In the genomic region with DNA sequence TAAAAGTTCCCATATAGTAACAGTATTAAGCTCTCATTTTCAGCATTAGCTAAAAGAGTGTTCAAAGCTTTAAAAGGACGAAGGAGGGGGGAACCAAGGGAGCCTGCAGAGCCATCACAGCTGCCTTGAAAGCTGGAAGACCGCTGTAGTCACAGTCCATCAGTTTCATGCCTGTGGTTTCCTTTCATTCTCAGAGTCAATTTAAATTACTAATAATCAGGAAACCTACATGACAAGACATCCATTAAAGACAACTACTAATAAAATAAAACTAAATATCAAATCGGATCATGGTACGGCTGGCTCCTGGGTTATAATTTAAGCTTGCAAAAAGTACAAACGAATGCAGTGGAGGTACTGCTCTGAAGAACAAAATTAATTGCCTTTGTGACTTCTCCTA, we compare ENCODE assay signal across 25 cellular contexts.
DNase-seq lines count a peak whose midpoint lies in the region; ATAC-seq, FAIRE-seq and TF ChIP-seq lines count a peak whose summit lies in the region.
"Had no signal": no experiment of that assay in that cellular context is flagged by ENCODE, and none has a peak within 500 bp of the region (broad histone marks: within the 10 kb centered on the region; RNA-seq: fewer than 3 reads in every experiment).

No MANE protein-coding gene starts in this region.

- RAD21 ChIA-PET in GM12878 (lab: Charles Lee; ENCODE audit: unreplicated experiment): interaction anchor here (1.1 to 2.9 kb wide), 7 partner anchors 18 to 324 kb away, joined by 3 to 16 read pairs (median 8); no protein-coding TSS in a partner anchor

- no peak for TF ChIP-seq POLR2A in GM12878 (IDR thresholded peaks at IDR 0.05; ENCODE audit: low read depth, low read length)

- peaks cover 4 to 8% of the 10 kb centered on the region in 2 donors for H3K9me3 Mint-ChIP-seq in stimulated activated naive B cell treated with anti-CD40 and anti-IgM and Interleukin-4, amounts not matched to agents 10 μg/mL and 1 μg/mL and 100 μg/mL, for 72 hours

- H3K4me1 ChIP-seq in GM12878 (ENCODE audit: control insufficient read depth, insufficient read depth, low read length): peaks cover 22% of the 10 kb centered on the region
- H3K4me1 ChIP-seq: Peyer's patch, SJSA1, suprapubic skin had no signal

- peaks cover 8 to 24% of the 10 kb centered on the region in 2 donors for H3K36me3 Mint-ChIP-seq in stimulated activated naive B cell treated with anti-CD40 and anti-IgM and Interleukin-4, amounts not matched to agents 10 μg/mL and 1 μg/mL and 100 μg/mL, for 72 hours

- POLR2A ChIA-PET in GM12878 (lab: Charles Lee): interaction anchor here (1.0 to 1.6 kb wide), 4 partner anchors 16 to 78 kb away, joined by 3 to 5 read pairs (median 4); no protein-coding TSS in a partner anchor

- in situ Hi-C loops in GM12878 (cut with MboI): no loop called here

- no peaks in the 10 kb centered on the region for H3K27me3 Mint-ChIP-seq in stimulated activated naive B cell treated with anti-CD40 and anti-IgM and Interleukin-4, amounts not matched to agents 10 μg/mL and 1 μg/mL and 100 μg/mL, for 72 hours

- TF ChIP-seq CTCF in GM12878 (IDR thresholded peaks at IDR 0.05 in 2 of 3, conservative IDR thresholded peaks at IDR 0.05 in 1 of 3; ENCODE audit: control insufficient read depth in 2 of 3, extremely low read depth in 1 of 3, insufficient read depth in 1 of 3, low read depth in 3 of 3, low read length in 3 of 3): no peak

- H3K4me3 ChIP-seq in GM12878: no peak overlapping the region
- H3K4me3 ChIP-seq: left ventricle myocardium inferior, mucosa of descending colon, Peyer's patch, SJSA1, suprapubic skin had no signal

- H3K9ac ChIP-seq in GM12878 (ENCODE audit: control insufficient read depth, insufficient read depth, low read length): no peak overlapping the region

- no peak overlapping the region for H3K4me3 Mint-ChIP-seq in stimulated activated naive B cell treated with anti-CD40 and anti-IgM and Interleukin-4, amounts not matched to agents 10 μg/mL and 1 μg/mL and 100 μg/mL, for 72 hours
- H3K4me3 Mint-ChIP-seq: activated T-cell treated with anti-CD3 and anti-CD28 coated beads, Interleukin-2, amount 50 U/mL, for 72 hours; CD8-positive, alpha-beta T cell; T-helper 1 cell treated with Interleukin-12 subunit alpha and Interleukin-12 subunit beta and Interleukin-4 antibody, amounts not matched to agents 30 μg/mL and 1 μg/mL, for 36 hours had no signal

- no peak for FAIRE-seq in GM12878 (lab: Jason Lieb, UNC)
- FAIRE-seq: endothelial cell of umbilical vein, HepG2 had no signal

- H3K79me2 ChIP-seq in GM12878 (ENCODE audit: control insufficient read depth, insufficient read depth, low read length): no peaks in the 10 kb centered on the region; the same call in 1 of the 2 replicates

- peak; percentile 43 for DNase-seq in GM12878 (ENCODE audit: low read depth, low spot score)
- no peak for DNase-seq in stimulated activated naive B cell treated with anti-CD40 and anti-IgM and Interleukin-4, amounts not matched to agents 10 μg/mL and 1 μg/mL and 100 μg/mL, for 72 hours
- no peak for DNase-seq in stimulated activated CD4-positive, alpha-beta T cell treated with anti-CD3 and anti-CD28 coated beads, Interleukin-2, amount 100 ng/mL, for 24 hours
- no peak for DNase-seq in NCI-H1417 treated with DMSO at 0.1 percent for 48 hours (lab: John Stamatoyannopoulos, UW)
- DNase-seq: activated CD4-positive, alpha-beta T cell treated with anti-CD3 and anti-CD28 coated beads for 4 hours; activated naive CD4-positive, alpha-beta T cell treated with anti-CD3 and anti-CD28 coated beads, Interleukin-2, amount 50 U/mL, for 16 hours; activated T-cell treated with anti-CD3 and anti-CD28 coated beads, Interleukin-2, amount 50 U/mL, for 72 hours; CD8-positive, alpha-beta T cell; DMS53; left ventricle myocardium inferior; mucosa of descending colon; NCI-H1105 treated with DMSO at 0.1 percent for 48 hours; NCI-H2081 treated with DMSO at 0.1 percent for 48 hours; NCI-H446 treated with DMSO at 0.1 percent for 48 hours had no signal

- no peak overlapping the region for H2AFZ ChIP-seq in GM12878 (ENCODE audit: control insufficient read depth, low read depth, low read length)

- H3K27ac Mint-ChIP-seq in stimulated activated naive B cell treated with anti-CD40 and anti-IgM and Interleukin-4, amounts not matched to agents 10 μg/mL and 1 μg/mL and 100 μg/mL, for 72 hours: no peak overlapping the region
- H3K27ac Mint-ChIP-seq: activated T-cell treated with anti-CD3 and anti-CD28 coated beads, Interleukin-2, amount 50 U/mL, for 72 hours; CD8-positive, alpha-beta T cell; progenitor cell of endocrine pancreas; T-helper 1 cell treated with Interleukin-12 subunit alpha and Interleukin-12 subunit beta and Interleukin-4 antibody, amounts not matched to agents 30 μg/mL and 1 μg/mL, for 36 hours had no signal

- H3K27ac ChIP-seq in GM12878 (ENCODE audit: control insufficient read depth, insufficient read depth): no peak overlapping the region
- H3K27ac ChIP-seq: HL-60, left ventricle myocardium inferior, Peyer's patch, SJSA1, suprapubic skin had no signal

- H3K36me3 ChIP-seq in GM12878 (ENCODE audit: control insufficient read depth in 2 of 2, insufficient read depth in 2 of 2, low read length in 1 of 2): no peaks in the 10 kb centered on the region
- H3K36me3 ChIP-seq: left ventricle myocardium inferior, Peyer's patch, SJSA1, suprapubic skin had no signal

- intact Hi-C loops in GM12878 (cut with micrococcal nuclease; ENCODE audit: unreplicated experiment): no loop called here

- ATAC-seq in GM18498 (IDR thresholded peaks at IDR 0.05; ENCODE audit: unreplicated experiment) (peak; percentile 48), GM21737 (IDR thresholded peaks at IDR 0.05; ENCODE audit: unreplicated experiment) (peak; percentile 56), GM12878 (peak; percentile 89), HG02885 (IDR thresholded peaks at IDR 0.05; ENCODE audit: poor library complexity, unreplicated experiment) (no peak)
- peak; percentile 55 for ATAC-seq in stimulated activated naive B cell treated with anti-CD40 and anti-IgM and Interleukin-4, amounts not matched to agents 10 μg/mL and 1 μg/mL and 100 μg/mL, for 72 hours (replicated peaks)
- ATAC-seq: activated T-cell treated with anti-CD3 and anti-CD28 coated beads, Interleukin-2, amount 50 U/mL, for 72 hours; CD8-positive, alpha-beta T cell; HepG2; mucosa of descending colon had no signal

- CTCF ChIA-PET in GM12878 (lab: Yijun Ruan, JAX): interaction anchor here (0.7 to 2.2 kb wide), 6 partner anchors 10 to 78 kb away, joined by 3 to 5 read pairs (median 3); no protein-coding TSS in a partner anchor

- no peak for TF ChIP-seq RAD21 in GM12878 (IDR thresholded peaks at IDR 0.05; ENCODE audit: insufficient read depth, low read depth, low read length)

- H3K9me3 ChIP-seq in GM12878 (replicated peaks; ENCODE audit: control insufficient read depth, insufficient read depth, low read length): peaks cover 7% of the 10 kb centered on the region; the same call in 2 of the 3 replicates
- H3K9me3 ChIP-seq: left ventricle myocardium inferior, mucosa of descending colon, Peyer's patch, SJSA1, suprapubic skin had no signal

- H4K20me1 ChIP-seq in GM12878 (ENCODE audit: control insufficient read depth, insufficient read depth): no peaks in the 10 kb centered on the region

- H3K27me3 ChIP-seq in GM12878 (replicated peaks in 1 of 2; ENCODE audit: control insufficient read depth in 2 of 2, insufficient read depth in 2 of 2, low read length in 1 of 2): no peaks in the 10 kb centered on the region
- H3K27me3 ChIP-seq: Peyer's patch, SJSA1, suprapubic skin had no signal

- H3K4me1 Mint-ChIP-seq in stimulated activated naive B cell treated with anti-CD40 and anti-IgM and Interleukin-4, amounts not matched to agents 10 μg/mL and 1 μg/mL and 100 μg/mL, for 72 hours: peaks cover 15 to 19% of the 10 kb centered on the region in 2 donors

- SMC1A ChIA-PET in GM12878 (lab: Charles Lee; ENCODE audit: uncharacterized antibody, unreplicated experiment): interaction anchor here (0.7 to 5.9 kb wide), 23 partner anchors 8 to 281 kb away, joined by 3 to 37 read pairs (median 5); no protein-coding TSS in a partner anchor

- no TSS peak for BruUV-seq in GM12878 (replicated peaks; lab: Mats Ljungman, UMichigan)

- 76% methylated on average over 5 of the region's 5 CpGs for WGBS in GM12878 (ENCODE audit: insufficient coverage, insufficient replicate concordance, low lambda C conversion rate, missing lambda C conversion rate)

- H3K4me2 ChIP-seq in GM12878 (ENCODE audit: control insufficient read depth, insufficient read depth): peak overlapping the region; percentile 51

- TF ChIP-seq EP300 in GM12878 (IDR thresholded peaks at IDR 0.05; ENCODE audit: borderline replicate concordance in 1 of 2, control insufficient read depth in 1 of 2, low read depth in 2 of 2, low read length in 2 of 2): no peak

TF ChIP-seq in GM12878, 131 proteins besides CTCF, POLR2A, EP300 and RAD21 (continues in another document):
- TF ChIP-seq, protein P1, sequence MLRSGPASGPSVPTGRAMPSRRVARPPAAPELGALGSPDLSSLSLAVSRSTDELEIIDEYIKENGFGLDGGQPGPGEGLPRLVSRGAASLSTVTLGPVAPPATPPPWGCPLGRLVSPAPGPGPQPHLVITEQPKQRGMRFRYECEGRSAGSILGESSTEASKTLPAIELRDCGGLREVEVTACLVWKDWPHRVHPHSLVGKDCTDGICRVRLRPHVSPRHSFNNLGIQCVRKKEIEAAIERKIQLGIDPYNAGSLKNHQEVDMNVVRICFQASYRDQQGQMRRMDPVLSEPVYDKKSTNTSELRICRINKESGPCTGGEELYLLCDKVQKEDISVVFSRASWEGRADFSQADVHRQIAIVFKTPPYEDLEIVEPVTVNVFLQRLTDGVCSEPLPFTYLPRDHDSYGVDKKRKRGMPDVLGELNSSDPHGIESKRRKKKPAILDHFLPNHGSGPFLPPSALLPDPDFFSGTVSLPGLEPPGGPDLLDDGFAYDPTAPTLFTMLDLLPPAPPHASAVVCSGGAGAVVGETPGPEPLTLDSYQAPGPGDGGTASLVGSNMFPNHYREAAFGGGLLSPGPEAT (IDR thresholded peaks at IDR 0.05; ENCODE audit: low read depth): peak; percentile 40; the same call in 1 of the 2 replicates
- TF ChIP-seq, protein P2, sequence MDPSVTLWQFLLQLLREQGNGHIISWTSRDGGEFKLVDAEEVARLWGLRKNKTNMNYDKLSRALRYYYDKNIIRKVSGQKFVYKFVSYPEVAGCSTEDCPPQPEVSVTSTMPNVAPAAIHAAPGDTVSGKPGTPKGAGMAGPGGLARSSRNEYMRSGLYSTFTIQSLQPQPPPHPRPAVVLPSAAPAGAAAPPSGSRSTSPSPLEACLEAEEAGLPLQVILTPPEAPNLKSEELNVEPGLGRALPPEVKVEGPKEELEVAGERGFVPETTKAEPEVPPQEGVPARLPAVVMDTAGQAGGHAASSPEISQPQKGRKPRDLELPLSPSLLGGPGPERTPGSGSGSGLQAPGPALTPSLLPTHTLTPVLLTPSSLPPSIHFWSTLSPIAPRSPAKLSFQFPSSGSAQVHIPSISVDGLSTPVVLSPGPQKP (IDR thresholded peaks at IDR 0.05; ENCODE audit: low read depth, low read length): no peak
- TF ChIP-seq SREBF1 (IDR thresholded peaks at IDR 0.05; ENCODE audit: low read length) (no peak), EZH2 (IDR thresholded peaks at IDR 0.05; ENCODE audit: borderline replicate concordance, control insufficient read depth, low read depth, low read length) (no peak), PAX5 (IDR thresholded peaks at IDR 0.05; ENCODE audit: borderline replicate concordance, low read depth, low read length) (peak; percentile 68; the same call in 1 of the 2 replicates)
